In the genomic region with DNA sequence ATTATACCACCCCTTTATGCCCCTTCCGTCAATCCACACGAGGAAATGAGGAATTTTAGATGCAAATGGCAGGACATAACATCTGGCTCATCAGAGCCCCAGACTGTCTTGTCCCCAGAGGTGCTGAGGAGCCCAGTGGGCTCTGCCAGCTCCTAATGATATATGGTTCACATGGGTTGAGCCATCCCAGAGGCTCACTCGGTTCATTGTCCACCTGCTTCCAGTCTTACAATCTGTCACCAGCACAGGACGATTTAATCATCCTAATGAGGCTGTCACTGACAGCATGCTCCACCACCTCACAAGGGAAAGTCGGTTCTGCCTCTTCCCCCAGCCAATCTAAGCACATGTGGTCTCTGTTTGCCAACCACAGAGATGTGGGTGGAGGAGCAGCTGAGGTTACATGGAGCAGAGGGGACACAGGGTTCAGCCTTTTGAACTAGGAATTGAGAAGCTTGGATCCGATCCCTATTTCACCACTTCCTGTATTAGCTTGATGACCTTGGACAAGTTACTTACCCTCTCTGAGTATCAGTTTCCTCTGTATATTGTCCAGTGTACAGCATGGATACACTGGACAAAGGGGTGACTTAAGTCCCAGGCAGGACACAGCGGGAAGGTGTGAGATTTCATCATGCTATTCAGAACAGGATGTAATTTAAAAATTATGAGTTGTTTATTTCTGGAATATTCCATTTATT, we compare ENCODE assay signal across 2 cellular contexts.
TF ChIP-seq lines count a peak whose summit lies in the region.

No MANE protein-coding gene starts in this region.

TF ChIP-seq in A549, 52 proteins besides CTCF, POLR2A, EP300 and RAD21:
- TF ChIP-seq, protein P1, sequence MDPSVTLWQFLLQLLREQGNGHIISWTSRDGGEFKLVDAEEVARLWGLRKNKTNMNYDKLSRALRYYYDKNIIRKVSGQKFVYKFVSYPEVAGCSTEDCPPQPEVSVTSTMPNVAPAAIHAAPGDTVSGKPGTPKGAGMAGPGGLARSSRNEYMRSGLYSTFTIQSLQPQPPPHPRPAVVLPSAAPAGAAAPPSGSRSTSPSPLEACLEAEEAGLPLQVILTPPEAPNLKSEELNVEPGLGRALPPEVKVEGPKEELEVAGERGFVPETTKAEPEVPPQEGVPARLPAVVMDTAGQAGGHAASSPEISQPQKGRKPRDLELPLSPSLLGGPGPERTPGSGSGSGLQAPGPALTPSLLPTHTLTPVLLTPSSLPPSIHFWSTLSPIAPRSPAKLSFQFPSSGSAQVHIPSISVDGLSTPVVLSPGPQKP (IDR thresholded peaks at IDR 0.05; ENCODE audit: low read depth, low read length): no peak
- TF ChIP-seq HDAC2 (IDR thresholded peaks at IDR 0.05) (no peak), ZNF302 (CRISPR knock-in tag; IDR thresholded peaks at IDR 0.05) (no peak), ZSCAN20 (CRISPR knock-in tag; IDR thresholded peaks at IDR 0.05) (no peak), ESRRA (IDR thresholded peaks at IDR 0.05; ENCODE audit: borderline replicate concordance, low read length) (no peak), MAFK (IDR thresholded peaks at IDR 0.05; ENCODE audit: partially characterized antibody) (no peak), CEBPB (IDR thresholded peaks at IDR 0.05) (no peak), MYC (IDR thresholded peaks at IDR 0.05; ENCODE audit: borderline replicate concordance, low read length) (no peak), RNF2 (IDR thresholded peaks at IDR 0.05; ENCODE audit: borderline replicate concordance, low read depth) (no peak), SREBF2 (IDR thresholded peaks at IDR 0.05) (no peak), JUN (IDR thresholded peaks at IDR 0.05) (no peak), HOXA7 (CRISPR knock-in tag; IDR thresholded peaks at IDR 0.05) (no peak), NR3C1 (IDR thresholded peaks at IDR 0.05) (no peak)
- TF ChIP-seq, protein P2, sequence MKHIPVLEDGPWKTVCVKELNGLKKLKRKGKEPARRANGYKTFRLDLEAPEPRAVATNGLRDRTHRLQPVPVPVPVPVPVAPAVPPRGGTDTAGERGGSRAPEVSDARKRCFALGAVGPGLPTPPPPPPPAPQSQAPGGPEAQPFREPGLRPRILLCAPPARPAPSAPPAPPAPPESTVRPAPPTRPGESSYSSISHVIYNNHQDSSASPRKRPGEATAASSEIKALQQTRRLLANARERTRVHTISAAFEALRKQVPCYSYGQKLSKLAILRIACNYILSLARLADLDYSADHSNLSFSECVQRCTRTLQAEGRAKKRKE (CRISPR knock-in tag; IDR thresholded peaks at IDR 0.05; ENCODE audit: low read depth): no peak
- TF ChIP-seq, protein P3, sequence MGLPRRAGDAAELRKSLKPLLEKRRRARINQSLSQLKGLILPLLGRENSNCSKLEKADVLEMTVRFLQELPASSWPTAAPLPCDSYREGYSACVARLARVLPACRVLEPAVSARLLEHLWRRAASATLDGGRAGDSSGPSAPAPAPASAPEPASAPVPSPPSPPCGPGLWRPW (IDR thresholded peaks at IDR 0.05): no peak
- TF ChIP-seq, protein P4, sequence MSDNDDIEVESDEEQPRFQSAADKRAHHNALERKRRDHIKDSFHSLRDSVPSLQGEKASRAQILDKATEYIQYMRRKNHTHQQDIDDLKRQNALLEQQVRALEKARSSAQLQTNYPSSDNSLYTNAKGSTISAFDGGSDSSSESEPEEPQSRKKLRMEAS (IDR thresholded peaks at IDR 0.05): no peak

TF ChIP-seq in WTC11, 78 proteins besides CTCF, POLR2A, EP300 and RAD21 (continued from another document):
- TF ChIP-seq, protein P5, sequence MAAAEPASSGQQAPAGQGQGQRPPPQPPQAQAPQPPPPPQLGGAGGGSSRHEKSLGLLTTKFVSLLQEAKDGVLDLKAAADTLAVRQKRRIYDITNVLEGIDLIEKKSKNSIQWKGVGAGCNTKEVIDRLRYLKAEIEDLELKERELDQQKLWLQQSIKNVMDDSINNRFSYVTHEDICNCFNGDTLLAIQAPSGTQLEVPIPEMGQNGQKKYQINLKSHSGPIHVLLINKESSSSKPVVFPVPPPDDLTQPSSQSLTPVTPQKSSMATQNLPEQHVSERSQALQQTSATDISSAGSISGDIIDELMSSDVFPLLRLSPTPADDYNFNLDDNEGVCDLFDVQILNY (CRISPR knock-in tag; IDR thresholded peaks at IDR 0.05): no peak
- TF ChIP-seq, protein P6, sequence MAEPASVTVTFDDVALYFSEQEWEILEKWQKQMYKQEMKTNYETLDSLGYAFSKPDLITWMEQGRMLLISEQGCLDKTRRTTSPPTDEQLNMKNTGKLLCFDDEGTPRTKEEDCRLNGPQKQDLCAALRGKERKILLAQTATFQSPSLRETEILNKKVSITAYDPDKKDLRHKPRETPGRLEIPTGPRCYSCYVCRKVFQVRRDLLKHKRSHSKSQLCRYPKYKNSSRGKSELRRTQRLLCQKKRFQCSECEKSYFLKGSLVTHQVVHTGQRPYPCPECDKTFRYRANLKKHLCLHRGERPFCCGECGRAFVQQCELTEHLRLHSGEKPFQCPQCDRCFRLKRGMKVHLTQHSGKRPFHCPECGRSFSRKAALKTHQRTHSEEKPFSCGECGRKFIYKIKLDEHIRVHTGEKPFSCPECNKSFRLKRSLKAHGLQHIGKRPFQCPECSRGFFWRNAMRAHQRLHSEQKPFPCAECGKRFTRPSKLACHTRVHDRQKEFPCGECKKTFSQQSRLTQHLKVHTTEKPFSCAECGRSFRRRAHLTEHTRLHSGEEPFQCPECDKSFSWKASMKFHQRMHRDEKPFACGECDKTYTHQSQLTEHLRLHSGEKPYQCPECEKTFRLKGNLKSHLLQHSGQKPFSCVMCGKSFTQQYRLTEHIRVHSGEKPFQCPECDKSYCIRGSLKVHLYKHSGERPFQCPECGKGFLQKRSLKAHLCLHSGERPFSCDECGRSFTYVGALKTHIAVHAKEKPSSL (CRISPR knock-in tag; conservative IDR thresholded peaks at IDR 0.05): no peak
- TF ChIP-seq, protein P7, sequence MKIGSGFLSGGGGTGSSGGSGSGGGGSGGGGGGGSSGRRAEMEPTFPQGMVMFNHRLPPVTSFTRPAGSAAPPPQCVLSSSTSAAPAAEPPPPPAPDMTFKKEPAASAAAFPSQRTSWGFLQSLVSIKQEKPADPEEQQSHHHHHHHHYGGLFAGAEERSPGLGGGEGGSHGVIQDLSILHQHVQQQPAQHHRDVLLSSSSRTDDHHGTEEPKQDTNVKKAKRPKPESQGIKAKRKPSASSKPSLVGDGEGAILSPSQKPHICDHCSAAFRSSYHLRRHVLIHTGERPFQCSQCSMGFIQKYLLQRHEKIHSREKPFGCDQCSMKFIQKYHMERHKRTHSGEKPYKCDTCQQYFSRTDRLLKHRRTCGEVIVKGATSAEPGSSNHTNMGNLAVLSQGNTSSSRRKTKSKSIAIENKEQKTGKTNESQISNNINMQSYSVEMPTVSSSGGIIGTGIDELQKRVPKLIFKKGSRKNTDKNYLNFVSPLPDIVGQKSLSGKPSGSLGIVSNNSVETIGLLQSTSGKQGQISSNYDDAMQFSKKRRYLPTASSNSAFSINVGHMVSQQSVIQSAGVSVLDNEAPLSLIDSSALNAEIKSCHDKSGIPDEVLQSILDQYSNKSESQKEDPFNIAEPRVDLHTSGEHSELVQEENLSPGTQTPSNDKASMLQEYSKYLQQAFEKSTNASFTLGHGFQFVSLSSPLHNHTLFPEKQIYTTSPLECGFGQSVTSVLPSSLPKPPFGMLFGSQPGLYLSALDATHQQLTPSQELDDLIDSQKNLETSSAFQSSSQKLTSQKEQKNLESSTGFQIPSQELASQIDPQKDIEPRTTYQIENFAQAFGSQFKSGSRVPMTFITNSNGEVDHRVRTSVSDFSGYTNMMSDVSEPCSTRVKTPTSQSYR (CRISPR knock-in tag; IDR thresholded peaks at IDR 0.05): no peak
- TF ChIP-seq SMAD4 (CRISPR knock-in tag; IDR thresholded peaks at IDR 0.05): no peak
- TF ChIP-seq EMX1 (CRISPR knock-in tag; IDR thresholded peaks at IDR 0.05): no peak
- TF ChIP-seq PRRX2 (CRISPR knock-in tag; IDR thresholded peaks at IDR 0.05): no peak
- TF ChIP-seq, protein P8, sequence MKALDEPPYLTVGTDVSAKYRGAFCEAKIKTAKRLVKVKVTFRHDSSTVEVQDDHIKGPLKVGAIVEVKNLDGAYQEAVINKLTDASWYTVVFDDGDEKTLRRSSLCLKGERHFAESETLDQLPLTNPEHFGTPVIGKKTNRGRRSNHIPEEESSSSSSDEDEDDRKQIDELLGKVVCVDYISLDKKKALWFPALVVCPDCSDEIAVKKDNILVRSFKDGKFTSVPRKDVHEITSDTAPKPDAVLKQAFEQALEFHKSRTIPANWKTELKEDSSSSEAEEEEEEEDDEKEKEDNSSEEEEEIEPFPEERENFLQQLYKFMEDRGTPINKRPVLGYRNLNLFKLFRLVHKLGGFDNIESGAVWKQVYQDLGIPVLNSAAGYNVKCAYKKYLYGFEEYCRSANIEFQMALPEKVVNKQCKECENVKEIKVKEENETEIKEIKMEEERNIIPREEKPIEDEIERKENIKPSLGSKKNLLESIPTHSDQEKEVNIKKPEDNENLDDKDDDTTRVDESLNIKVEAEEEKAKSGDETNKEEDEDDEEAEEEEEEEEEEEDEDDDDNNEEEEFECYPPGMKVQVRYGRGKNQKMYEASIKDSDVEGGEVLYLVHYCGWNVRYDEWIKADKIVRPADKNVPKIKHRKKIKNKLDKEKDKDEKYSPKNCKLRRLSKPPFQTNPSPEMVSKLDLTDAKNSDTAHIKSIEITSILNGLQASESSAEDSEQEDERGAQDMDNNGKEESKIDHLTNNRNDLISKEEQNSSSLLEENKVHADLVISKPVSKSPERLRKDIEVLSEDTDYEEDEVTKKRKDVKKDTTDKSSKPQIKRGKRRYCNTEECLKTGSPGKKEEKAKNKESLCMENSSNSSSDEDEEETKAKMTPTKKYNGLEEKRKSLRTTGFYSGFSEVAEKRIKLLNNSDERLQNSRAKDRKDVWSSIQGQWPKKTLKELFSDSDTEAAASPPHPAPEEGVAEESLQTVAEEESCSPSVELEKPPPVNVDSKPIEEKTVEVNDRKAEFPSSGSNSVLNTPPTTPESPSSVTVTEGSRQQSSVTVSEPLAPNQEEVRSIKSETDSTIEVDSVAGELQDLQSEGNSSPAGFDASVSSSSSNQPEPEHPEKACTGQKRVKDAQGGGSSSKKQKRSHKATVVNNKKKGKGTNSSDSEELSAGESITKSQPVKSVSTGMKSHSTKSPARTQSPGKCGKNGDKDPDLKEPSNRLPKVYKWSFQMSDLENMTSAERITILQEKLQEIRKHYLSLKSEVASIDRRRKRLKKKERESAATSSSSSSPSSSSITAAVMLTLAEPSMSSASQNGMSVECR (CRISPR knock-in tag; IDR thresholded peaks at IDR 0.05; ENCODE audit: borderline replicate concordance): no peak
- peak; percentile 98 for TF ChIP-seq GABPB1 (CRISPR knock-in tag; IDR thresholded peaks at IDR 0.05)
